Comparison of ENCODE assay signal across 28 cellular contexts in genomic region chr1:13832536-13832935, GRCh38.
DNase-seq lines count a peak whose midpoint lies in the region; ATAC-seq, FAIRE-seq and TF ChIP-seq lines count a peak whose summit lies in the region.
"Had no signal": no experiment of that assay in that cellular context is flagged by ENCODE, and none has a peak within 500 bp of the region (broad histone marks: within the 10 kb centered on the region; RNA-seq: fewer than 3 reads in every experiment).

No MANE protein-coding gene starts in this region.

- no peak for ATAC-seq in HG02884 (IDR thresholded peaks at IDR 0.05; ENCODE audit: unreplicated experiment)
- no peak for ATAC-seq in activated CD4-positive, CD25-positive, alpha-beta regulatory T cell treated with anti-CD3 and anti-CD28 coated beads, Interleukin-2, amount 50 U/mL, for 24 hours
- ATAC-seq: activated CD8-positive, alpha-beta T cell treated with anti-CD3 and anti-CD28 coated beads, Interleukin-2, amount 10 ng/mL, durations not matched to agents 7 days and 5 days; CD8-positive, alpha-beta T cell; gastroesophageal sphincter; HCT116; stimulated activated naive CD8-positive, alpha-beta T cell treated with anti-CD3 and anti-CD28 coated beads, Interleukin-15, Interleukin-2, amounts not matched to agents 100 U/mL and 50 U/mL, for 24 hours had no signal

- H3K27me3 ChIP-seq in small intestine (ENCODE audit: control insufficient read depth in 2 of 2, insufficient read depth in 2 of 2, low read length in 2 of 2) (peaks cover 0 to 12% of the 10 kb centered on the region in 2 donors), osteoblast (ENCODE audit: insufficient read depth, low read length) (no peaks in the 10 kb centered on the region)

- no peaks in the 10 kb centered on the region for H3K9me3 ChIP-seq in small intestine (ENCODE audit: control insufficient read depth, low read depth)
- no peaks in the 10 kb centered on the region for H3K9me3 ChIP-seq in osteoblast (ENCODE audit: low read depth, low read length)
- H3K9me3 ChIP-seq: esophagus squamous epithelium, gastroesophageal sphincter, neutrophil had no signal

- H3K4me1 ChIP-seq in small intestine (ENCODE audit: control insufficient read depth in 2 of 2, insufficient read depth in 1 of 2, low read depth in 1 of 2, low read length in 1 of 2), result peaks cover 0 to 4% of the 10 kb centered on the region in 2 donors
- no peaks in the 10 kb centered on the region for H3K4me1 ChIP-seq in osteoblast (ENCODE audit: insufficient read depth, low read length)

- TF ChIP-seq CTCF in osteoblast (IDR thresholded peaks at IDR 0.05; ENCODE audit: extremely low read depth, low read depth, low read length), result no peak

- H3K36me3 ChIP-seq in small intestine (ENCODE audit: control insufficient read depth in 2 of 2, insufficient read depth in 2 of 2, low read length in 2 of 2) (no peaks in the 10 kb centered on the region), osteoblast (ENCODE audit: insufficient read depth, low read length) (no peaks in the 10 kb centered on the region)
- H3K36me3 ChIP-seq: esophagus squamous epithelium, gastroesophageal sphincter, neutrophil had no signal

- H3K4me2 ChIP-seq in osteoblast (ENCODE audit: insufficient read depth, low read length), result no peak overlapping the region
- H3K4me2 ChIP-seq: KMS-11 had no signal

- DNase-seq in NCI-H1105 treated with DMSO at 0.1 percent for 48 hours (lab: John Stamatoyannopoulos, UW), result peak; percentile 98
- DNase-seq in NCI-H2081 treated with DMSO at 0.1 percent for 48 hours (lab: John Stamatoyannopoulos, UW), result peak; percentile 70
- peak; percentile 69 for DNase-seq in NCI-H748 treated with DMSO at 0.1 percent for 48 hours (lab: John Stamatoyannopoulos, UW)
- peak; percentile 68 for DNase-seq in small intestine
- no peak for DNase-seq in osteoblast (ENCODE audit: insufficient read length, low spot score, missing footprints)
- DNase-seq: activated CD8-positive, alpha-beta T cell treated with anti-CD3 and anti-CD28 coated beads, Interleukin-2, amount 10 ng/mL, durations not matched to agents 7 days and 5 days; activated T-cell treated with anti-CD3 and anti-CD28 coated beads, Interleukin-2, amount 50 U/mL, for 24 hours; CD8-positive, alpha-beta T cell; DND-41; esophagus squamous epithelium; kidney; MV-4-11; NCI-H524 treated with DMSO at 0.1 percent for 48 hours; OCI-M1; retina; Right ventricle myocardium superior; stimulated activated CD4-positive, alpha-beta T cell treated with anti-CD3 and anti-CD28 coated beads, Interleukin-4, amount 100 ng/mL, for 24 hours; stimulated activated naive CD8-positive, alpha-beta T cell treated with anti-CD3 and anti-CD28 coated beads, Interleukin-15, Interleukin-2, amounts not matched to agents 100 U/mL and 50 U/mL, for 24 hours; T1000 had no signal

- WGBS in small intestine, 3 donors, result 10 to 47% (median 29%) methylated on average over 4 of the region's 4 CpGs

- no peak for FAIRE-seq in small intestine (lab: Jason Lieb, UNC)
- FAIRE-seq: GM12891, HTR-8/SVneo, kidney had no signal

- H3K79me2 ChIP-seq in osteoblast (ENCODE audit: insufficient read depth, low read length), result no peaks in the 10 kb centered on the region

- no peak overlapping the region for H2AFZ ChIP-seq in osteoblast (ENCODE audit: low read length)

- H3K27ac ChIP-seq in small intestine (ENCODE audit: low read depth in 1 of 2, low read length in 1 of 2), result no peak overlapping the region
- H3K27ac ChIP-seq in osteoblast (ENCODE audit: low read depth, low read length), result no peak overlapping the region
- H3K27ac ChIP-seq: coronary artery, esophagus squamous epithelium, gastroesophageal sphincter, KMS-11, neutrophil had no signal

- no peak overlapping the region for H3K4me3 ChIP-seq in small intestine (ENCODE audit: low read depth in 1 of 2, low read length in 2 of 2)
- H3K4me3 ChIP-seq in osteoblast (ENCODE audit: insufficient read depth, low read length), result no peak overlapping the region
- H3K4me3 ChIP-seq: coronary artery, esophagus squamous epithelium, gastroesophageal sphincter had no signal

- H4K20me1 ChIP-seq in osteoblast (ENCODE audit: insufficient read depth, low read length), result peaks cover 3% of the 10 kb centered on the region
